23 cellular contexts compared by ENCODE assay signal in the genomic region with DNA sequence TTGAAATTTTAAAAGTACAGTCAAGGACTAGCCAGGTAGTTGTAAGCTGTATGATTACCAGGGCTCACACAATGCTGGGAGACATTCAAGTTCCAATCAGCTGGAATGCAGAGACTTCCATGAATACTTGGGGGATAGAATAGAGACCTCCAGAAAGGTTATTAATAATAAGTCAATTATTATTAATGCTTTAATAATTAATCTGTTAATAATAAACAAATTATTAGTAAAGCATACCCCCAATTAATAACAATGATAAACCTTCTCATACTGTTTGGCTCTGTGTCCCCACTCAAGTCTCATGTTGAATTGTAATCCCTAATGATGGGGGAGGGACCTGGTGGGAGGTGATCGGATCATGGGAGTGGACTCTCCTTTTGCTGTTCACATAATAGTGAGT. TPM values are rescaled to one million over a fixed set of nuclear protein-coding genes. Genes with fewer than 3 reads are reported as not detected.
DNase-seq lines count a peak whose midpoint lies in the region; ATAC-seq and TF ChIP-seq lines count a peak whose summit lies in the region.
"Had no signal": no experiment of that assay in that cellular context is flagged by ENCODE, and none has a peak within 500 bp of the region (broad histone marks: within the 10 kb centered on the region; RNA-seq: fewer than 3 reads in every experiment).

No MANE protein-coding gene starts in this region.

- no peaks in the 10 kb centered on the region for H3K79me2 ChIP-seq in DND-41 (ENCODE audit: insufficient read depth, low read length)

- no peak overlapping the region for H3K27ac Mint-ChIP-seq in activated CD4-positive, alpha-beta T cell treated with anti-CD3 and anti-CD28 coated beads, Interleukin-2, amount 10 ng/mL, durations not matched to agents 24 days and 14 days
- peak overlapping the region; percentile 84 for H3K27ac Mint-ChIP-seq in dendritic cell treated with granulocyte-macrophage colony-stimulating factor and Interleukin-4, amounts not matched to agents 40 ng/mL and 50 ng/mL, for 4 days
- H3K27ac Mint-ChIP-seq in activated CD4-positive, alpha-beta memory T cell treated with anti-CD3 and anti-CD28 coated beads for 36 hours, result no peak overlapping the region
- H3K27ac Mint-ChIP-seq: B cell; CD4-positive, alpha-beta T cell; CD8-positive, alpha-beta T cell had no signal

- DNase-seq in activated CD4-positive, alpha-beta T cell treated with anti-CD3 and anti-CD28 coated beads, Interleukin-2, amount 10 ng/mL, durations not matched to agents 24 days and 14 days, result peak; percentile 41
- DNase-seq in activated CD4-positive, alpha-beta T cell treated with anti-CD3 and anti-CD28 coated beads, Interleukin-2, amount 50 U/mL, for 1 hour, result no peak
- no peak for DNase-seq in DND-41
- no peak for DNase-seq in coronary artery (ENCODE audit: low spot score)
- no peak for DNase-seq in activated CD4-positive, alpha-beta memory T cell treated with anti-CD3 and anti-CD28 coated beads for 36 hours
- DNase-seq: AML-193; Caco-2; Calu3; CD4-positive, alpha-beta T cell; CD8-positive, alpha-beta T cell; DMS79 treated with DMSO at 0.1 percent for 48 hours; EL; GDM1 had no signal

- H3K4me3 ChIP-seq in DND-41 (ENCODE audit: low read depth in 1 of 2, low read length in 2 of 2) (no peak overlapping the region), coronary artery (no peak overlapping the region)
- H3K4me3 ChIP-seq: A549; BLaER1 treated with 17β-estradiol and CSF1 and Interleukin-3, amounts not matched to agents 10 nM and 100 nM; GM12878 had no signal

- intact Hi-C loops in activated CD4-positive, alpha-beta T cell treated with anti-CD3 and anti-CD28 coated beads, Interleukin-2, amount 10 ng/mL, durations not matched to agents 24 days and 14 days (cut with micrococcal nuclease), result loop anchor here (10.0 kb wide), 1 partner anchor 443 kb away; a partner anchor contains a TSS
- intact Hi-C loops in dendritic cell treated with granulocyte-macrophage colony-stimulating factor and Interleukin-4, amounts not matched to agents 40 ng/mL and 50 ng/mL, for 4 days (cut with micrococcal nuclease), result loop anchor here (5.0 kb wide), 1 partner anchor 45 kb away; a partner anchor contains a TSS
- intact Hi-C loops in activated CD4-positive, alpha-beta memory T cell treated with anti-CD3 and anti-CD28 coated beads for 36 hours (cut with micrococcal nuclease), result no loop called here

- H3K4me1 Mint-ChIP-seq in activated CD4-positive, alpha-beta T cell treated with anti-CD3 and anti-CD28 coated beads, Interleukin-2, amount 10 ng/mL, durations not matched to agents 24 days and 14 days, result peaks cover 7% of the 10 kb centered on the region
- peaks cover 56% of the 10 kb centered on the region for H3K4me1 Mint-ChIP-seq in dendritic cell treated with granulocyte-macrophage colony-stimulating factor and Interleukin-4, amounts not matched to agents 40 ng/mL and 50 ng/mL, for 4 days (ENCODE audit: low read depth)
- H3K4me1 Mint-ChIP-seq in activated CD4-positive, alpha-beta memory T cell treated with anti-CD3 and anti-CD28 coated beads for 36 hours (ENCODE audit: low read depth), result peaks cover 9% of the 10 kb centered on the region

- H3K4me3 Mint-ChIP-seq in activated CD4-positive, alpha-beta T cell treated with anti-CD3 and anti-CD28 coated beads, Interleukin-2, amount 10 ng/mL, durations not matched to agents 24 days and 14 days, result no peak overlapping the region
- no peak overlapping the region for H3K4me3 Mint-ChIP-seq in dendritic cell treated with granulocyte-macrophage colony-stimulating factor and Interleukin-4, amounts not matched to agents 40 ng/mL and 50 ng/mL, for 4 days
- H3K4me3 Mint-ChIP-seq in activated CD4-positive, alpha-beta memory T cell treated with anti-CD3 and anti-CD28 coated beads for 36 hours, result no peak overlapping the region
- H3K4me3 Mint-ChIP-seq: B cell; CD4-positive, alpha-beta T cell; CD8-positive, alpha-beta T cell had no signal

- CTCF ChIA-PET in activated CD4-positive, alpha-beta memory T cell treated with anti-CD3 and anti-CD28 coated beads for 36 hours (lab: Charles Lee), result interaction anchor here (1.3 kb wide), 1 partner anchor 27 kb away, joined by 3 read pairs; no protein-coding TSS in a partner anchor

- no peaks in the 10 kb centered on the region for H4K20me1 ChIP-seq in DND-41 (ENCODE audit: insufficient read depth, low read length)
- H4K20me1 ChIP-seq: BLaER1 treated with 17β-estradiol and CSF1 and Interleukin-3, amounts not matched to agents 10 nM and 100 nM had no signal

- no peak for ATAC-seq in DND-41 (ENCODE audit: insufficient read depth, low read depth)
- ATAC-seq: A549; CD8-positive, alpha-beta T cell; GM12878 had no signal

- TF ChIP-seq CTCF in DND-41 (IDR thresholded peaks at IDR 0.05; ENCODE audit: borderline replicate concordance, extremely low read depth, low read length, poor library complexity, severe bottlenecking) (no peak), coronary artery (IDR thresholded peaks at IDR 0.05) (no peak)

- H3K4me1 ChIP-seq in DND-41 (ENCODE audit: insufficient read depth, low read length), result peaks cover 50% of the 10 kb centered on the region
- H3K4me1 ChIP-seq: A549, Caco-2 had no signal

- H3K27me3 ChIP-seq in DND-41 (ENCODE audit: insufficient read depth, low read length, poor library complexity), result no peaks in the 10 kb centered on the region
- H3K27me3 ChIP-seq: BLaER1 treated with 17β-estradiol and CSF1 and Interleukin-3, amounts not matched to agents 10 nM and 100 nM had no signal

- POLR2A ChIA-PET in activated CD4-positive, alpha-beta memory T cell treated with anti-CD3 and anti-CD28 coated beads for 36 hours (lab: Charles Lee), result no interaction called here

- no peak overlapping the region for H3K9ac ChIP-seq in DND-41 (ENCODE audit: low read depth, low read length)
- H3K9ac ChIP-seq: BLaER1 treated with 17β-estradiol and CSF1 and Interleukin-3, amounts not matched to agents 10 nM and 100 nM had no signal

- no peak overlapping the region for H3K4me2 ChIP-seq in DND-41 (ENCODE audit: insufficient read depth, low read length)
- H3K4me2 ChIP-seq: A549 had no signal

- H2AFZ ChIP-seq in DND-41 (ENCODE audit: low read depth, low read length), result no peak overlapping the region

- H3K27me3 Mint-ChIP-seq in activated CD4-positive, alpha-beta T cell treated with anti-CD3 and anti-CD28 coated beads, Interleukin-2, amount 10 ng/mL, durations not matched to agents 24 days and 14 days, result peaks cover 3% of the 10 kb centered on the region
- H3K27me3 Mint-ChIP-seq in dendritic cell treated with granulocyte-macrophage colony-stimulating factor and Interleukin-4, amounts not matched to agents 40 ng/mL and 50 ng/mL, for 4 days, result no peaks in the 10 kb centered on the region
- peaks cover 12% of the 10 kb centered on the region for H3K27me3 Mint-ChIP-seq in activated CD4-positive, alpha-beta memory T cell treated with anti-CD3 and anti-CD28 coated beads for 36 hours
- H3K27me3 Mint-ChIP-seq: B cell had no signal

- H3K9me3 Mint-ChIP-seq in activated CD4-positive, alpha-beta T cell treated with anti-CD3 and anti-CD28 coated beads, Interleukin-2, amount 10 ng/mL, durations not matched to agents 24 days and 14 days, result no peaks in the 10 kb centered on the region
- peaks cover 24% of the 10 kb centered on the region for H3K9me3 Mint-ChIP-seq in dendritic cell treated with granulocyte-macrophage colony-stimulating factor and Interleukin-4, amounts not matched to agents 40 ng/mL and 50 ng/mL, for 4 days
- H3K9me3 Mint-ChIP-seq in activated CD4-positive, alpha-beta memory T cell treated with anti-CD3 and anti-CD28 coated beads for 36 hours, result peaks cover 6% of the 10 kb centered on the region
- H3K9me3 Mint-ChIP-seq: CD4-positive, alpha-beta T cell had no signal

- H3K36me3 Mint-ChIP-seq in activated CD4-positive, alpha-beta T cell treated with anti-CD3 and anti-CD28 coated beads, Interleukin-2, amount 10 ng/mL, durations not matched to agents 24 days and 14 days (ENCODE audit: low read depth), result no peaks in the 10 kb centered on the region
- H3K36me3 Mint-ChIP-seq in dendritic cell treated with granulocyte-macrophage colony-stimulating factor and Interleukin-4, amounts not matched to agents 40 ng/mL and 50 ng/mL, for 4 days (ENCODE audit: low read depth), result peaks cover 46% of the 10 kb centered on the region
- H3K36me3 Mint-ChIP-seq in activated CD4-positive, alpha-beta memory T cell treated with anti-CD3 and anti-CD28 coated beads for 36 hours, result no peaks in the 10 kb centered on the region
- H3K36me3 Mint-ChIP-seq: CD8-positive, alpha-beta T cell had no signal

- no peaks in the 10 kb centered on the region; the same call in 1 of the 2 replicates for H3K36me3 ChIP-seq in DND-41 (ENCODE audit: insufficient read depth, low read length)

- peaks cover 8% of the 10 kb centered on the region for H3K9me3 ChIP-seq in DND-41 (ENCODE audit: insufficient read depth, low read length, severe bottlenecking)
- H3K9me3 ChIP-seq: A549 had no signal

- H3K27ac ChIP-seq in DND-41 (ENCODE audit: low read length) (peak overlapping the region; percentile 88), coronary artery (no peak overlapping the region)
- H3K27ac ChIP-seq: 22Rv1, A549, C4-2B had no signal

RNA-seq across cellular contexts. Expression of a gene that starts 14.6 kb away (rescaled TPM):
- 0.28 TPM in 1 of 2 replicates, not detected in the other for total RNA-seq in activated CD4-positive, alpha-beta T cell treated with anti-CD3 and anti-CD28 coated beads, Interleukin-2, amount 10 ng/mL, durations not matched to agents 24 days and 14 days
- not detected for total RNA-seq in activated CD4-positive, alpha-beta memory T cell treated with anti-CD3 and anti-CD28 coated beads for 36 hours
- total RNA-seq: A172; Caco-2; Calu3; CD8-positive, alpha-beta T cell; Daoy; G401 had no signal

RNA-seq across cellular contexts. Expression of a gene that starts 45.5 kb away (rescaled TPM):
- 0.28 TPM in 1 of 2 replicates, not detected in the other for total RNA-seq in activated CD4-positive, alpha-beta T cell treated with anti-CD3 and anti-CD28 coated beads, Interleukin-2, amount 10 ng/mL, durations not matched to agents 24 days and 14 days
- not detected for total RNA-seq in activated CD4-positive, alpha-beta memory T cell treated with anti-CD3 and anti-CD28 coated beads for 36 hours
- total RNA-seq: A172; Caco-2; Calu3; CD4-positive, alpha-beta T cell; CD8-positive, alpha-beta T cell; Daoy; G401 had no signal
